In the genomic region with DNA sequence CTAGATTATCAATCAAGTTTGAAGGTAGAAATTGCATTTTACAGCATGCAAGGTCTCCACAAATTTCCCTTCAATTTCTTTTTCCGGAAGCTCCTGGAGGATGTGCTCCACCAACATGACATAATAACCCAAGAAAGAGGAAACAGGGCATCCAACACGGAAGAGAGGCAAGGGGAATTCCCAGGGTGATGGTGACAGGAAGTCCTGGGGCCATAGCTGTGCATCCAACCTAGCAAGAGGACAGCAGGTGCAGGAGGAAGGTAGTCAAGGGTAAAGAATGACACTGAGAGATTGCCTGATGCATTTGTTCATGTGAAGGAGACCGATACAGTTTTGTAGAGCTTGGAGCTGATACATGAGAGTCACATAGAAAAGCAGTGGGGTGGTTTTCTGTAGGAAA, we compare ENCODE assay signal across 11 cellular contexts.
DNase-seq lines count a peak whose midpoint lies in the region; ATAC-seq, FAIRE-seq and TF ChIP-seq lines count a peak whose summit lies in the region.
"Had no signal": no experiment of that assay in that cellular context is flagged by ENCODE, and none has a peak within 500 bp of the region (broad histone marks: within the 10 kb centered on the region; RNA-seq: fewer than 3 reads in every experiment).

No MANE protein-coding gene starts in this region.

- H3K9me3 Mint-ChIP-seq in activated B cell treated with CpG ODN at 0.5 μM for 24 hours = no peaks in the 10 kb centered on the region

- POLR2A ChIA-PET in GM10248 (lab: Yijun Ruan, JAX) (no interaction called here), activated B cell treated with CpG ODN at 0.5 μM for 24 hours (lab: Charles Lee) (interaction anchor here (0.7 to 3.5 kb wide), 11 partner anchors 11 to 124 kb away, joined by 3 to 81 read pairs (median 4); a partner anchor contains a TSS)

- no peaks in the 10 kb centered on the region for H3K36me3 Mint-ChIP-seq in activated B cell treated with CpG ODN at 0.5 μM for 24 hours (ENCODE audit: low read depth)

- TF ChIP-seq CTCF in GM10248 (IDR thresholded peaks at IDR 0.05; ENCODE audit: control extremely low read depth, extremely low read depth, low read depth, missing control alignments) = no peak
- TF ChIP-seq CTCF in activated B cell treated with CpG ODN at 0.5 μM for 24 hours (IDR thresholded peaks at IDR 0.05) = no peak

- FAIRE-seq in RCC 7860 (lab: Jason Lieb, UNC) = no peak
- FAIRE-seq: HTR-8/SVneo had no signal

- H3K27me3 Mint-ChIP-seq in activated B cell treated with CpG ODN at 0.5 μM for 24 hours = no peaks in the 10 kb centered on the region

- peaks cover 39% of the 10 kb centered on the region for H3K4me1 Mint-ChIP-seq in activated B cell treated with CpG ODN at 0.5 μM for 24 hours

- intact Hi-C loops in activated B cell treated with CpG ODN at 0.5 μM for 24 hours (cut with micrococcal nuclease) = loop anchor here (1.0 to 10.0 kb wide), 9 partner anchors 10 to 879 kb away; a partner anchor contains a TSS

- no peak overlapping the region for H3K27ac Mint-ChIP-seq in activated B cell treated with CpG ODN at 0.5 μM for 24 hours

- H3K4me3 Mint-ChIP-seq in activated B cell treated with CpG ODN at 0.5 μM for 24 hours = no peak overlapping the region

- peak; percentile 44 for DNase-seq in GM10248 (ENCODE audit: extremely low spot score)
- peak; percentile 45 for DNase-seq in activated B cell treated with CpG ODN at 0.5 μM for 24 hours
- no peak for DNase-seq in RCC 7860 (ENCODE audit: low spot score)
- no peak for DNase-seq in NCI-H345 (lab: John Stamatoyannopoulos, UW)
- no peak for DNase-seq in GDM1 (lab: John Stamatoyannopoulos, UW)
- DNase-seq in activated CD8-positive, alpha-beta memory T cell treated with anti-CD3 and anti-CD28 coated beads, Interleukin-2, amount 50 U/mL, for 48 hours = no peak
- DNase-seq: brain microvascular endothelial cell; stimulated activated CD8-positive, alpha-beta memory T cell treated with anti-CD3 and anti-CD28 coated beads, Interleukin-4, amount 100 ng/mL, for 48 hours had no signal

- CTCF ChIA-PET in GM10248 (lab: Yijun Ruan, JAX) (interaction anchor here (0.9 to 3.1 kb wide), 5 partner anchors 9 to 35 kb away, joined by 3 to 16 read pairs (median 14); no protein-coding TSS in a partner anchor), activated B cell treated with CpG ODN at 0.5 μM for 24 hours (lab: Charles Lee) (interaction anchor here (0.9 to 2.7 kb wide), 5 partner anchors 9 to 35 kb away, joined by 3 to 13 read pairs (median 6); no protein-coding TSS in a partner anchor)

- ATAC-seq in GM19452 (IDR thresholded peaks at IDR 0.05; ENCODE audit: unreplicated experiment) (peak; percentile 82), HG03060 (IDR thresholded peaks at IDR 0.05; ENCODE audit: low read depth, unreplicated experiment) (peak; percentile 81), activated B cell treated with CpG ODN at 0.5 μM for 24 hours (ENCODE audit: low read depth) (peak; percentile 91)

Comparison
In these comparisons a context has a peak if more than half of its experiments do, and no peak if none do; other contexts are left out.
1. DNase-seq: peak in GM10248 (single experiment) and activated B cell treated with CpG ODN at 0.5 μM for 24 hours (single experiment); none in RCC 7860 (single experiment), NCI-H345 (single experiment), GDM1 (single experiment) and activated CD8-positive, alpha-beta memory T cell treated with anti-CD3 and anti-CD28 coated beads, Interleukin-2, amount 50 U/mL, for 48 hours (single experiment).
2. Peak in every context shown above with its lines, with median percentiles within 50 percentile points of each other: ATAC-seq.